16 cellular contexts compared by ENCODE assay signal in genomic region chr21:36785615-36786014, GRCh38.
DNase-seq lines count a peak whose midpoint lies in the region; ATAC-seq and TF ChIP-seq lines count a peak whose summit lies in the region.
"Had no signal": no experiment of that assay in that cellular context is flagged by ENCODE, and none has a peak within 500 bp of the region (broad histone marks: within the 10 kb centered on the region; RNA-seq: fewer than 3 reads in every experiment).

No MANE protein-coding gene starts in this region.

- H4K91ac ChIP-seq in IMR-90 (ENCODE audit: insufficient read depth, low read depth, low read length) = peak overlapping the region; percentile 22

- H3K4me2 ChIP-seq in IMR-90 (ENCODE audit: low read depth, low read length) = no peak overlapping the region
- H3K4me2 ChIP-seq: A549, BLaER1, GM23338 had no signal

- H2BK120ac ChIP-seq in IMR-90 (ENCODE audit: low read depth, low read length) = peak overlapping the region; percentile 80

- TF ChIP-seq POLR2A in IMR-90 (IDR thresholded peaks at IDR 0.05; ENCODE audit: low read depth, low read length) (no peak), GM18505 (IDR thresholded peaks at IDR 0.05; ENCODE audit: borderline replicate concordance, extremely low read depth, insufficient read depth, insufficient read length) (no peak)

- H4K20me1 ChIP-seq in IMR-90 (ENCODE audit: insufficient read depth, low read length) = peaks cover 5% of the 10 kb centered on the region; the same call in 1 of the 2 replicates
- H4K20me1 ChIP-seq: BLaER1 had no signal

- H2BK15ac ChIP-seq in IMR-90 (ENCODE audit: low read depth, low read length) = peak overlapping the region; percentile 76; the same call in 1 of the 3 replicates

- no CpG with 5 or more reads among the region's 2 CpGs for WGBS in IMR-90 (ENCODE audit: extremely low coverage in 2 of 2, insufficient read length in 1 of 2), 2 experiments

- no peaks in the 10 kb centered on the region for H3K36me3 ChIP-seq in IMR-90 (ENCODE audit: control insufficient read depth, insufficient read depth, low read length)
- H3K36me3 ChIP-seq: BLaER1 had no signal

- H3K9me1 ChIP-seq in IMR-90 (ENCODE audit: insufficient read depth, low read length) = peaks cover 13% of the 10 kb centered on the region

- dilution Hi-C loops in IMR-90 (cut with HindIII; ENCODE audit: low sequenced_read_pairs, unreplicated experiment) = no loop called here

- no peaks in the 10 kb centered on the region for H3K9me3 ChIP-seq in IMR-90 (ENCODE audit: control insufficient read depth, insufficient read depth, low read length)
- H3K9me3 ChIP-seq: A549, BLaER1 had no signal

- no peak for TF ChIP-seq CTCF in C4-2B (conservative IDR thresholded peaks at IDR 0.05)
- TF ChIP-seq CTCF in IMR-90 (conservative IDR thresholded peaks at IDR 0.05; ENCODE audit: low read depth, low read length) = no peak
- TF ChIP-seq CTCF in omental fat pad (IDR thresholded peaks at IDR 0.05) = no peak

- no peak overlapping the region for H3K4me3 ChIP-seq in IMR-90 (ENCODE audit: insufficient read depth, low read depth, low read length)
- H3K4me3 ChIP-seq: A549, BLaER1, GM23338 had no signal

- H3K27ac ChIP-seq in C4-2B (peak overlapping the region; percentile 64), IMR-90 (ENCODE audit: insufficient read depth, low read length) (no peak overlapping the region)
- H3K27ac ChIP-seq: 22Rv1, BLaER1 had no signal

- H3K4ac ChIP-seq in IMR-90 (ENCODE audit: low read depth, low read length) = peak overlapping the region; percentile 58

- ATAC-seq in IMR-90 (ENCODE audit: low read depth) (no peak), omental fat pad (ENCODE audit: low FRiP score) (peak; percentile 25), HG03039 (IDR thresholded peaks at IDR 0.05; ENCODE audit: unreplicated experiment) (no peak), GM18505 (IDR thresholded peaks at IDR 0.05; ENCODE audit: unreplicated experiment) (no peak), HG03565 (IDR thresholded peaks at IDR 0.05; ENCODE audit: unreplicated experiment) (no peak)
- ATAC-seq: A549; CD8-positive, alpha-beta T cell had no signal

- H3K14ac ChIP-seq in IMR-90 (replicated peaks; ENCODE audit: low read depth, low read length) = peak overlapping the region; percentile 36; the same call in 1 of the 2 replicates

- no peak for TF ChIP-seq RAD21 in IMR-90 (IDR thresholded peaks at IDR 0.05; ENCODE audit: low read length)

- BruUV-seq in IMR-90 (replicated peaks; lab: Mats Ljungman, UMichigan) = no TSS peak

- H3K23ac ChIP-seq in IMR-90 (ENCODE audit: low read depth, low read length) = no peak overlapping the region

- no peak overlapping the region for H3K56ac ChIP-seq in IMR-90 (ENCODE audit: extremely low read depth, insufficient read depth, low read length)

- POLR2A ChIA-PET in IMR-90 (lab: Charles Lee; ENCODE audit: unreplicated experiment) = no interaction called here

- no peak overlapping the region for H2AFZ ChIP-seq in IMR-90 (replicated peaks; ENCODE audit: low read length, poor library complexity)
- H2AFZ ChIP-seq: GM23338 had no signal

- no peaks in the 10 kb centered on the region for H3K27me3 ChIP-seq in IMR-90 (ENCODE audit: control insufficient read depth, insufficient read depth, low read length)
- H3K27me3 ChIP-seq: BLaER1 had no signal

- no peak overlapping the region for H3K9ac ChIP-seq in IMR-90 (ENCODE audit: low read depth, low read length)
- H3K9ac ChIP-seq: BLaER1 had no signal

- CTCF ChIA-PET in IMR-90 (lab: Yijun Ruan, JAX) = interaction anchor here (0.6 to 0.7 kb wide), 2 partner anchors 17 to 112 kb away, joined by 3 read pairs; no protein-coding TSS in a partner anchor

- no peak overlapping the region for H4K5ac ChIP-seq in IMR-90 (ENCODE audit: low read depth, low read length)

- H3K79me1 ChIP-seq in IMR-90 (ENCODE audit: low read depth in 1 of 2, low read length in 2 of 2) = peaks cover 0 to 14% of the 10 kb centered on the region in 2 experiments; a peak in 2 of 4 replicates

- intact Hi-C loops in IMR-90 (cut with micrococcal nuclease) = no loop called here

- H2AK9ac ChIP-seq in IMR-90 (replicated peaks; ENCODE audit: low read depth, low read length, poor library complexity) = no peak overlapping the region

- H2AK5ac ChIP-seq in IMR-90 (ENCODE audit: low read depth, low read length) = peak overlapping the region; percentile 78

- H3K4me1 ChIP-seq in IMR-90 (ENCODE audit: control insufficient read depth, insufficient read depth, low read length) = peaks cover 8% of the 10 kb centered on the region

- no peak overlapping the region for H3K18ac ChIP-seq in IMR-90 (ENCODE audit: low read depth, low read length)

- no peak overlapping the region for H2BK5ac ChIP-seq in IMR-90 (ENCODE audit: low read depth, low read length, poor library complexity, severe bottlenecking)

- H4K8ac ChIP-seq in IMR-90 (ENCODE audit: low read depth in 2 of 2, low read length in 2 of 2) = peak overlapping the region in 1 of 2 experiments; percentile 20; a peak in 1 of 4 replicates

- in situ Hi-C loops in IMR-90 (cut with MboI; ENCODE audit: low sequenced_read_pairs) = no loop called here

- peak overlapping the region; percentile 73; the same call in 1 of the 2 replicates for H2BK20ac ChIP-seq in IMR-90 (ENCODE audit: low read depth, low read length)

- DNase-seq in IMR-90 (peak; percentile 25), amniotic epithelial cell (ENCODE audit: low read depth) (peak; percentile 36), omental fat pad (ENCODE audit: low spot score) (no peak), cerebellar cortex (ENCODE audit: low spot score) (no peak)
- DNase-seq: CD8-positive, alpha-beta T cell; DMS 273 treated with DMSO at 0.1 percent for 48 hours; HCEC 1CT; KG1 had no signal

TF ChIP-seq in IMR-90, 13 proteins besides CTCF, POLR2A, EP300 and RAD21:
- TF ChIP-seq CEBPB (IDR thresholded peaks at IDR 0.05; ENCODE audit: low read depth, low read length) (peak; percentile 59), MAZ (IDR thresholded peaks at IDR 0.05; ENCODE audit: borderline replicate concordance, low read depth, low read length) (no peak)

Comparison
In these comparisons a context has a peak if more than half of its experiments do, and no peak if none do; other contexts are left out.
1. DNase-seq: peak in IMR-90 (single experiment) and amniotic epithelial cell (single experiment); none in omental fat pad (single experiment) and cerebellar cortex (single experiment).